ENCODE assay signal across 10 cellular contexts in genomic region chr1:66298427-66298826, GRCh38.
"Had no signal": no experiment of that assay in that cellular context is flagged by ENCODE, and none has a peak within 500 bp of the region (broad histone marks: within the 10 kb centered on the region; RNA-seq: fewer than 3 reads in every experiment).

No MANE protein-coding gene starts in this region.

- H3K4me3 ChIP-seq: sigmoid colon, spleen had no signal

- FAIRE-seq: endothelial cell of umbilical vein had no signal

- H3K9me3 ChIP-seq: sigmoid colon, spleen had no signal

- H3K36me3 ChIP-seq: sigmoid colon, spleen had no signal

- H3K27me3 ChIP-seq: sigmoid colon, spleen had no signal

- DNase-seq: activated CD4-positive, alpha-beta T cell treated with anti-CD3 and anti-CD28 coated beads, Interleukin-2, amount 10 ng/mL, durations not matched to agents 7 days and 5 days; activated CD4-positive, CD25-positive, alpha-beta regulatory T cell; activated naive CD8-positive, alpha-beta T cell treated with anti-CD3 and anti-CD28 coated beads for 36 hours; amygdala; effector CD8-positive, alpha-beta T cell; foreskin melanocyte; kidney glomerular epithelial cell; sigmoid colon; spleen had no signal

- H3K27ac ChIP-seq: spleen had no signal
